Comparison of ENCODE assay signal across 6 cellular contexts in the genomic region with DNA sequence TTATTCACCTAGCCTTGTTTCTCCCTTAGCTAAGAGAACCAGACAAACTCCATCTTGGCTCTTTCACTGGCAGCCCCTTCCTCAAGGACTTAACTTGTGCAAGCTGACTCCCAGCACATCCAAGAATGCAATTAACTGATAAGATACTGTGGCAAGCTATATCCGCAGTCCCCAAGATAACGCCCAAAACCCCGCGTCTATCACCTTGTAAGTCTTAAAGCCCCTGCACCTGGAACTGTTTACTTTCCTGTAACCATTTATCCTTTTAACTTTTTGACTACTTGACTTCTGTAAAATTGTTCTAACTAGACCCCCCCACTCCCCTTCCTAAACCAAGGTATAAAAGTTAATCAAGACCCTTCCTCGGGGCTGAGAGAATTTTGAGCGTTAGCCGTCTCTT. TPM values are rescaled to one million over a fixed set of nuclear protein-coding genes. Genes with fewer than 3 reads are reported as not detected.
"Had no signal": no experiment of that assay in that cellular context is flagged by ENCODE, and none has a peak within 500 bp of the region (broad histone marks: within the 10 kb centered on the region; RNA-seq: fewer than 3 reads in every experiment).

No MANE protein-coding gene starts in this region.

RNA-seq across cellular contexts. Expression of gene CCKBR, which starts 21.2 kb away (rescaled TPM):
- total RNA-seq: HepG2, HT-29, HT1080, IMR-90, K562 had no signal
- polyA plus RNA-seq: HepG2, IgD-negative memory B cell, IMR-90, K562 had no signal

RNA-seq across cellular contexts. Expression of gene CAVIN3, which starts 39.5 kb away (rescaled TPM):
- total RNA-seq: HepG2, HT-29, HT1080 had no signal
- polyA plus RNA-seq: HepG2, IgD-negative memory B cell, K562 had no signal

RNA-seq across cellular contexts. Expression of gene CNGA4, which starts 41.9 kb away (rescaled TPM):
- total RNA-seq: HepG2, HT-29, HT1080 had no signal
- polyA plus RNA-seq: IgD-negative memory B cell had no signal
